ENCODE assay signal across 1 cellular context in the genomic region with DNA sequence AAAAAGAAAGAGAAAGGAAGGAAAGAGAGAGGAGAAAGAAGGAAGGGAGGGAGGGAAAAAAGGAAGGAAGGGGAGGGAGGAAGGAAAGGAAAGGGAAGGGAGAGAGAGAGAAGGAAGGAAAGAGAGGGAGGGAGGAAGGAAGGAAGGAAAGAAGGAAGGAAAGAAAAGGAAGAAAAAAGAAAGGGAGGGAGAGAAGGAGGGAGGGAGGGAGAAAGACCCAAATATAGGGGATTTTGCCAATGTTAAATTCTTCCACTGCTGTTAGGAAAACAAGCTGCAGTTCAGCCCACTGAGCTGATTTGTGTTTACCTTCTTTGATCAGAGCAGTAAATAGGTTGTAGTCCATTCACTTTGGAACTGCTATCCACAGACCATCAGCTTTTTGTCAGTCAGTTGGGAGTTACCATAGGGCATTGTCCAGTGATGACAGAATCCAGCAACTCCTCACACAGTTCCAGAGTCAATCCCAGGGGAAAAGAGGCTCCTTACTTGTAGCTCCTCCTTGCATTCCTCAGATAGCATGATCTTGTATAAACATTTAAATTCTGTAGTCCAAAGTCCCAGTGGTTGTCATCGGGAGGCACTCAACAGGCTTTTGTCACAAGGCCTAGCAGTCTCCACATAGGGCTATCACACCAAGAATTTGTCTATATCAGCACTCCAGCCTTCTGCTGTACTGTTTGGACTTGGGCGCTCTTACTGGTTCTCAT.
TF ChIP-seq lines count a peak whose summit lies in the region.

No MANE protein-coding gene starts in this region.

TF ChIP-seq in IMR-90, 13 proteins besides CTCF, POLR2A, EP300 and RAD21:
- TF ChIP-seq ELK1 (IDR thresholded peaks at IDR 0.05; ENCODE audit: borderline replicate concordance, low read depth, low read length) (no peak), NFE2L2 (IDR thresholded peaks at IDR 0.05; ENCODE audit: low read depth, low read length) (no peak), BHLHE40 (IDR thresholded peaks at IDR 0.05; ENCODE audit: low read depth, low read length) (no peak), MAFK (IDR thresholded peaks at IDR 0.05; ENCODE audit: low read depth, low read length) (no peak), FOS (IDR thresholded peaks at IDR 0.05; ENCODE audit: low read depth, low read length) (no peak), RCOR1 (IDR thresholded peaks at IDR 0.05; ENCODE audit: insufficient replicate concordance, low read length) (no peak), SMC3 (IDR thresholded peaks at IDR 0.05; ENCODE audit: low read depth, low read length) (no peak), MXI1 (IDR thresholded peaks at IDR 0.05; ENCODE audit: borderline replicate concordance, low read depth, low read length) (no peak), USF2 (IDR thresholded peaks at IDR 0.05; ENCODE audit: low read depth, low read length) (no peak), RFX5 (IDR thresholded peaks at IDR 0.05; ENCODE audit: low read depth, low read length) (no peak), CEBPB (IDR thresholded peaks at IDR 0.05; ENCODE audit: low read depth, low read length) (no peak), MAZ (IDR thresholded peaks at IDR 0.05; ENCODE audit: borderline replicate concordance, low read depth, low read length) (no peak), CHD1 (IDR thresholded peaks at IDR 0.05; ENCODE audit: low read depth, low read length) (no peak)
